In the genomic region with DNA sequence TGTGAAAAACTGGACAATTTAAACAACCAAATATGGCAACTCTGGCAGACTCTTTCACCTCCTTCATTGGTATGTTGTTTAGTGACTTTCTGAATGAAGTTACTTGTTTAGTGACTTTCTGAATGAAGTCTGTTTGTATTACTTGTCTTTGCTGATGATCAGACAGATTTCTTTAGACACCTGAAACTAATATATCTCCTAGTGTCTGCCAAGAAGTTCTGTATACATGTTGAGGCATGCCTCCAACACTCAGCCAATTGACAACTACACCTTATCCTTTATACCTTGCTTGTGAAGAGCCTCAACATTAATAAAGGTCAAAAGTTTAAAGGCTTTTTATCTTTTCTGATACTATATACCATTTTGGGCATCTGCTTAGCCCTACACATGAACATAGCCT, we compare ENCODE assay signal across 1 cellular context.
TF ChIP-seq lines count a peak whose summit lies in the region.

No MANE protein-coding gene starts in this region.

TF ChIP-seq in WTC11, 78 proteins besides CTCF, POLR2A, EP300 and RAD21 (continued from another document):
- TF ChIP-seq, protein P1, sequence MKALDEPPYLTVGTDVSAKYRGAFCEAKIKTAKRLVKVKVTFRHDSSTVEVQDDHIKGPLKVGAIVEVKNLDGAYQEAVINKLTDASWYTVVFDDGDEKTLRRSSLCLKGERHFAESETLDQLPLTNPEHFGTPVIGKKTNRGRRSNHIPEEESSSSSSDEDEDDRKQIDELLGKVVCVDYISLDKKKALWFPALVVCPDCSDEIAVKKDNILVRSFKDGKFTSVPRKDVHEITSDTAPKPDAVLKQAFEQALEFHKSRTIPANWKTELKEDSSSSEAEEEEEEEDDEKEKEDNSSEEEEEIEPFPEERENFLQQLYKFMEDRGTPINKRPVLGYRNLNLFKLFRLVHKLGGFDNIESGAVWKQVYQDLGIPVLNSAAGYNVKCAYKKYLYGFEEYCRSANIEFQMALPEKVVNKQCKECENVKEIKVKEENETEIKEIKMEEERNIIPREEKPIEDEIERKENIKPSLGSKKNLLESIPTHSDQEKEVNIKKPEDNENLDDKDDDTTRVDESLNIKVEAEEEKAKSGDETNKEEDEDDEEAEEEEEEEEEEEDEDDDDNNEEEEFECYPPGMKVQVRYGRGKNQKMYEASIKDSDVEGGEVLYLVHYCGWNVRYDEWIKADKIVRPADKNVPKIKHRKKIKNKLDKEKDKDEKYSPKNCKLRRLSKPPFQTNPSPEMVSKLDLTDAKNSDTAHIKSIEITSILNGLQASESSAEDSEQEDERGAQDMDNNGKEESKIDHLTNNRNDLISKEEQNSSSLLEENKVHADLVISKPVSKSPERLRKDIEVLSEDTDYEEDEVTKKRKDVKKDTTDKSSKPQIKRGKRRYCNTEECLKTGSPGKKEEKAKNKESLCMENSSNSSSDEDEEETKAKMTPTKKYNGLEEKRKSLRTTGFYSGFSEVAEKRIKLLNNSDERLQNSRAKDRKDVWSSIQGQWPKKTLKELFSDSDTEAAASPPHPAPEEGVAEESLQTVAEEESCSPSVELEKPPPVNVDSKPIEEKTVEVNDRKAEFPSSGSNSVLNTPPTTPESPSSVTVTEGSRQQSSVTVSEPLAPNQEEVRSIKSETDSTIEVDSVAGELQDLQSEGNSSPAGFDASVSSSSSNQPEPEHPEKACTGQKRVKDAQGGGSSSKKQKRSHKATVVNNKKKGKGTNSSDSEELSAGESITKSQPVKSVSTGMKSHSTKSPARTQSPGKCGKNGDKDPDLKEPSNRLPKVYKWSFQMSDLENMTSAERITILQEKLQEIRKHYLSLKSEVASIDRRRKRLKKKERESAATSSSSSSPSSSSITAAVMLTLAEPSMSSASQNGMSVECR (CRISPR knock-in tag; IDR thresholded peaks at IDR 0.05; ENCODE audit: borderline replicate concordance): no peak
- TF ChIP-seq RORB (CRISPR knock-in tag; IDR thresholded peaks at IDR 0.05): no peak
TF ChIP-seq in WTC11: peak in this region for 0.
